In the genomic region with DNA sequence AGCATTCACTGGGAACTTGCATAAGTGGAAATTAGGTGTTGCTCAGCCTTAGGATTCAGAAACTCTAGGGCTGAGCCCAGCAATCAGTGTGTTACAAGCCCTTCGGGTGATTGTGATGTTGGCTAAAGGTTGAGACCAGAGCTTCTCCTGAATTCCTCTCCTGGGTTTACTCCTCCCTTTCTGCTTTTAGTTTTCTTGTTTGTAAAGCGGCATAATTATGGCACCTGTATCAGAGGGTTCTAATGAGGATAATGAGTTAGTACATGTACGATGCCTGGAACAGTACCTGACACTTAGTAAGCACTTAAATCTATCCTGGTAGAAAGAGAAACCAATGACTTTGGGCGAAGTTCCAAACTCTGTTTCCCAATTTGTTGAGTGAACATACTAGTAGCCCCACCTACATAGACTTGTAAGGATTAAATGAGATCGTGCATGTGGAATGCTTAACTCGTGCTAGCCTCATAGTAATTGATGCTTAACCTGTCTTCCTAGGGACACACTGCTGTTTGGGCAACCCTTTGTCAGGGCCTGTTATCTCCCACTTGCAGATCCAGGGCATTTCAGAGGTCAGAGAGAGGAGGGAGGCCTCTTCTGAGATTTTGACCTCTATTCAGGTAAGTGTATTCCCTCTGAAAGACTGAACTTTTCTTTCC, we compare ENCODE assay signal across 8 cellular contexts. TPM values are rescaled to one million over a fixed set of nuclear protein-coding genes. Genes with fewer than 3 reads are reported as not detected.
DNase-seq lines count a peak whose midpoint lies in the region; ATAC-seq and TF ChIP-seq lines count a peak whose summit lies in the region.

No MANE protein-coding gene starts in this region.

- no peaks in the 10 kb centered on the region for H3K9me3 ChIP-seq in SJSA1 (replicated peaks)
- H3K9me3 ChIP-seq in esophagus muscularis mucosa = no peaks in the 10 kb centered on the region
- H3K9me3 ChIP-seq in skeletal muscle satellite cell (replicated peaks; ENCODE audit: low read length) = no peaks in the 10 kb centered on the region

- no peak overlapping the region for H3K9ac ChIP-seq in skeletal muscle satellite cell (ENCODE audit: low read depth, low read length)

- ATAC-seq in HG03045 (IDR thresholded peaks at IDR 0.05; ENCODE audit: unreplicated experiment) = no peak

- H3K4me1 ChIP-seq in SJSA1 (replicated peaks) (peaks cover 33% of the 10 kb centered on the region), esophagus muscularis mucosa (peaks cover 22 to 35% (median 30%) of the 10 kb centered on the region in 4 donors), skeletal muscle satellite cell (ENCODE audit: control insufficient read depth, insufficient read depth, low read length) (peaks cover 18% of the 10 kb centered on the region)

- TF ChIP-seq EP300 in esophagus muscularis mucosa (IDR thresholded peaks at IDR 0.05) = no peak

- WGBS in esophagus muscularis mucosa = 88% methylated on average over 6 of the region's 6 CpGs

- peak; percentile 16 for DNase-seq in NCI-H1436 (lab: John Stamatoyannopoulos, UW)
- no peak for DNase-seq in NCI-H1436 treated with DMSO at 0.1 percent for 48 hours (lab: John Stamatoyannopoulos, UW)
- peak in 1 of 2 experiments; percentile 6 for DNase-seq in SJSA1 (ENCODE audit: low read depth in 1 of 2, low spot score in 2 of 2)
- DNase-seq in esophagus muscularis mucosa (ENCODE audit: extremely low spot score) = no peak
- no peak for DNase-seq in dorsolateral prefrontal cortex
- DNase-seq in activated CD4-positive, CD25-positive, alpha-beta regulatory T cell (lab: John Stamatoyannopoulos, UW) = no peak

- intact Hi-C loops in esophagus muscularis mucosa (cut with DNase I) = loop anchor here (2.0 kb wide), 2 partner anchors 31 to 51 kb away; no protein-coding TSS in a partner anchor
- intact Hi-C loops in dorsolateral prefrontal cortex (cut with DNase I) = loop anchor here in 1 of 2 donors (10.0 kb wide), 1 partner anchor 105 kb away; no protein-coding TSS in a partner anchor

- H3K27ac ChIP-seq in SJSA1 = peak overlapping the region; percentile 90
- H3K27ac ChIP-seq in esophagus muscularis mucosa (replicated peaks in 1 of 4) = peak overlapping the region; percentile 98 to 100 (median 98)
- H3K27ac ChIP-seq in dorsolateral prefrontal cortex = peak overlapping the region in 7 of 59 donors; percentile 6 to 91 (median 87)

- H3K4me3 ChIP-seq in SJSA1 (no peak overlapping the region; the same call in 1 of the 2 replicates), esophagus muscularis mucosa (peak overlapping the region in 1 of 4 donors; percentile 95), skeletal muscle satellite cell (ENCODE audit: low read length) (peak overlapping the region; percentile 82), dorsolateral prefrontal cortex (peak overlapping the region in 17 of 59 donors; percentile 69 to 88 (median 75))

- no peak for TF ChIP-seq CTCF in esophagus muscularis mucosa (IDR thresholded peaks at IDR 0.05)
- no peak for TF ChIP-seq CTCF in dorsolateral prefrontal cortex (IDR thresholded peaks at IDR 0.05 in 54 of 56, conservative IDR thresholded peaks at IDR 0.05 in 2 of 56; ENCODE audit: low read depth in 1 of 56, partially characterized antibody in 56 of 56)

- H3K36me3 ChIP-seq in SJSA1 = peaks cover 34% of the 10 kb centered on the region
- H3K36me3 ChIP-seq in esophagus muscularis mucosa = no peaks in the 10 kb centered on the region
- H3K36me3 ChIP-seq in skeletal muscle satellite cell (ENCODE audit: insufficient read depth, low read length) = no peaks in the 10 kb centered on the region

- TF ChIP-seq POLR2A in esophagus muscularis mucosa (IDR thresholded peaks at IDR 0.05; ENCODE audit: low read depth) = no peak

- no peaks in the 10 kb centered on the region for H3K27me3 ChIP-seq in SJSA1 (replicated peaks)
- no peaks in the 10 kb centered on the region for H3K27me3 ChIP-seq in esophagus muscularis mucosa
- H3K27me3 ChIP-seq in skeletal muscle satellite cell (ENCODE audit: control insufficient read depth, insufficient read depth, low read length) = no peaks in the 10 kb centered on the region
- H3K27me3 ChIP-seq in dorsolateral prefrontal cortex = peaks cover 0 to 15% (median 0%) of the 10 kb centered on the region in 45 donors

- peak overlapping the region; percentile 85 for H3K4me2 ChIP-seq in skeletal muscle satellite cell (ENCODE audit: low read length)

RNA-seq across cellular contexts. Expression of a gene that starts 0.9 kb away (rescaled TPM):
- total RNA-seq in SJSA1 (2014; rRNA removed; shearing (Covaris generic)) = 202 and 246 TPM in 2 replicates
- total RNA-seq in esophagus muscularis mucosa (100 to 1,000 TPM; 205 to 226 (median 212) TPM), dorsolateral prefrontal cortex (100 to 1,000 TPM in 20 of 120 experiments, 10 to 100 TPM in 100; 41.2 to 336 (median 78.7) TPM)
- total RNA-seq in skeletal muscle satellite cell (2012; rRNA removed) = 21.0 and 25.6 TPM in 2 replicates
